ENCODE assay signal across 25 cellular contexts in the genomic region with DNA sequence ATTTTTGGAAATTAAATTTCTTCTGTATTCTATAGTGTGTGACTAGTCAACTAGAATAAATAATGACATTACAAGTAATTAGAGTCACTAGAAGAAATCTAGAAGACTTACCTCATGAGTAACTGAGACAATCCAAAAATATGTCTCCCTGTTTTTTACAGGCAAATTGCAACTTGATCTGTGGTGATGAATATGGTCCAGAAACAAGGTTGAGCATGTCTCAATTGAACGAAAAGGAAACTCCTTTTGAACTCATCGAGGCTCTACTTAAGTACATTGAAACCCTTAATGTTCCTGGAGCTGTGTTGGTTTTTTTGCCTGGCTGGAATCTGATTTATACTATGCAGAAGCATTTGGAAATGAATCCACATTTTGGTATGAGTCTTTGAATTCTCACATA. TPM values are rescaled to one million over a fixed set of nuclear protein-coding genes. Genes with fewer than 3 reads are reported as not detected.
DNase-seq lines count a peak whose midpoint lies in the region; ATAC-seq lines count a peak whose summit lies in the region.
"Had no signal": no experiment of that assay in that cellular context is flagged by ENCODE, and none has a peak within 500 bp of the region (broad histone marks: within the 10 kb centered on the region; RNA-seq: fewer than 3 reads in every experiment).

No MANE protein-coding gene starts in this region.

- no peak for ATAC-seq in activated naive CD8-positive, alpha-beta T cell treated with anti-CD3 and anti-CD28 coated beads, Interleukin-2, amount 50 U/mL, for 24 hours
- ATAC-seq: GM23338 had no signal

- H3K4me1 ChIP-seq in HAP-1, result no peaks in the 10 kb centered on the region

- H3K36me3 Mint-ChIP-seq in activated CD4-positive, alpha-beta T cell treated with anti-CD3 and anti-CD28 coated beads, Interleukin-2, amount 10 ng/mL, durations not matched to agents 24 days and 14 days (ENCODE audit: low read depth), result peaks cover 87% of the 10 kb centered on the region
- H3K36me3 Mint-ChIP-seq in activated naive CD8-positive, alpha-beta T cell, result peaks cover 16% of the 10 kb centered on the region
- H3K36me3 Mint-ChIP-seq in activated naive CD8-positive, alpha-beta T cell treated with anti-CD3 and anti-CD28 coated beads, Interleukin-2, amount 50 U/mL, for 24 hours (ENCODE audit: low read depth), result peaks cover 96% of the 10 kb centered on the region

- in situ Hi-C loops in HAP-1 (cut with MboI; ENCODE audit: low sequenced_read_pairs), result no loop called here

- peaks cover 17% of the 10 kb centered on the region for H3K4me1 Mint-ChIP-seq in activated CD4-positive, alpha-beta T cell treated with anti-CD3 and anti-CD28 coated beads, Interleukin-2, amount 10 ng/mL, durations not matched to agents 24 days and 14 days
- H3K4me1 Mint-ChIP-seq in activated naive CD8-positive, alpha-beta T cell (ENCODE audit: low read depth), result peaks cover 13% of the 10 kb centered on the region
- H3K4me1 Mint-ChIP-seq in activated naive CD8-positive, alpha-beta T cell treated with anti-CD3 and anti-CD28 coated beads, Interleukin-2, amount 50 U/mL, for 24 hours, result peaks cover 21% of the 10 kb centered on the region
- H3K4me1 Mint-ChIP-seq: GM23338 had no signal

- H3K9me3 Mint-ChIP-seq in activated CD4-positive, alpha-beta T cell treated with anti-CD3 and anti-CD28 coated beads, Interleukin-2, amount 10 ng/mL, durations not matched to agents 24 days and 14 days, result no peaks in the 10 kb centered on the region
- H3K9me3 Mint-ChIP-seq in activated naive CD8-positive, alpha-beta T cell (ENCODE audit: low read depth), result no peaks in the 10 kb centered on the region
- H3K9me3 Mint-ChIP-seq in activated naive CD8-positive, alpha-beta T cell treated with anti-CD3 and anti-CD28 coated beads, Interleukin-2, amount 50 U/mL, for 24 hours, result no peaks in the 10 kb centered on the region
- H3K9me3 Mint-ChIP-seq: CD8-positive, alpha-beta memory T cell; GM23338 had no signal

- intact Hi-C loops in activated CD4-positive, alpha-beta T cell treated with anti-CD3 and anti-CD28 coated beads, Interleukin-2, amount 10 ng/mL, durations not matched to agents 24 days and 14 days (cut with micrococcal nuclease), result loop anchor here (2.0 kb wide), 1 partner anchor 13 kb away; no protein-coding TSS in a partner anchor

- H3K27ac Mint-ChIP-seq in activated CD4-positive, alpha-beta T cell treated with anti-CD3 and anti-CD28 coated beads, Interleukin-2, amount 10 ng/mL, durations not matched to agents 24 days and 14 days, result peak overlapping the region; percentile 27
- peak overlapping the region; percentile 58 for H3K27ac Mint-ChIP-seq in activated naive CD8-positive, alpha-beta T cell
- no peak overlapping the region for H3K27ac Mint-ChIP-seq in activated naive CD8-positive, alpha-beta T cell treated with anti-CD3 and anti-CD28 coated beads, Interleukin-2, amount 50 U/mL, for 24 hours
- H3K27ac Mint-ChIP-seq: GM23338 had no signal

- DNase-seq in activated CD4-positive, alpha-beta T cell treated with anti-CD3 and anti-CD28 coated beads, Interleukin-2, amount 10 ng/mL, durations not matched to agents 24 days and 14 days, result no peak
- no peak for DNase-seq in activated CD4-positive, alpha-beta T cell treated with anti-CD3 and anti-CD28 coated beads, Interleukin-2, amount 50 U/mL, for 4 hours
- no peak for DNase-seq in activated naive CD8-positive, alpha-beta T cell treated with anti-CD3 and anti-CD28 coated beads, Interleukin-2, amount 50 U/mL, for 24 hours
- DNase-seq in epithelial cell of prostate (ENCODE audit: low read depth, low spot score) (peak; percentile 12), HAP-1 (ENCODE audit: low spot score in 2 of 2) (no peak), superior temporal gyrus (ENCODE audit: extremely low spot score) (no peak)
- DNase-seq: 8988T; AML-193; C1 segment of cervical spinal cord; Calu3; CD8-positive, alpha-beta memory T cell; DMS53; GDM1; HCEC 1CT; IMR-90; NCI-H1105; NCI-H2029 treated with DMSO at 0.1 percent for 48 hours; NCI-H2171; NCI-H345; NCI-H524; NCI-H774; NK-92 treated with Interleukin-12 subunit alpha and Interleukin-12 subunit beta, amount 100 ng/mL, for 24 hours; SIG-M5 had no signal

- no peaks in the 10 kb centered on the region for H3K9me3 ChIP-seq in HAP-1

- H3K27ac ChIP-seq in epithelial cell of prostate, result peak overlapping the region; percentile 9

- H3K4me3 ChIP-seq in HAP-1, result no peak overlapping the region
- H3K4me3 ChIP-seq: GM23338 had no signal

- H3K4me3 Mint-ChIP-seq in activated CD4-positive, alpha-beta T cell treated with anti-CD3 and anti-CD28 coated beads, Interleukin-2, amount 10 ng/mL, durations not matched to agents 24 days and 14 days, result no peak overlapping the region
- no peak overlapping the region for H3K4me3 Mint-ChIP-seq in activated naive CD8-positive, alpha-beta T cell
- no peak overlapping the region for H3K4me3 Mint-ChIP-seq in activated naive CD8-positive, alpha-beta T cell treated with anti-CD3 and anti-CD28 coated beads, Interleukin-2, amount 50 U/mL, for 24 hours
- H3K4me3 Mint-ChIP-seq: CD8-positive, alpha-beta memory T cell; GM23338 had no signal

- peaks cover 100% of the 10 kb centered on the region for H3K36me3 ChIP-seq in HAP-1 (replicated peaks)

- no peaks in the 10 kb centered on the region for H3K27me3 ChIP-seq in HAP-1 (ENCODE audit: low read depth)

- no peaks in the 10 kb centered on the region for H3K27me3 Mint-ChIP-seq in activated CD4-positive, alpha-beta T cell treated with anti-CD3 and anti-CD28 coated beads, Interleukin-2, amount 10 ng/mL, durations not matched to agents 24 days and 14 days
- no peaks in the 10 kb centered on the region for H3K27me3 Mint-ChIP-seq in activated naive CD8-positive, alpha-beta T cell
- no peaks in the 10 kb centered on the region for H3K27me3 Mint-ChIP-seq in activated naive CD8-positive, alpha-beta T cell treated with anti-CD3 and anti-CD28 coated beads, Interleukin-2, amount 50 U/mL, for 24 hours
- H3K27me3 Mint-ChIP-seq: CD8-positive, alpha-beta memory T cell had no signal

RNA-seq across cellular contexts. Expression of gene DHX9, which starts 36.7 kb away (rescaled TPM):
- total RNA-seq in activated CD4-positive, alpha-beta T cell treated with anti-CD3 and anti-CD28 coated beads, Interleukin-2, amount 10 ng/mL, durations not matched to agents 24 days and 14 days, result 344 and 355 TPM in 2 replicates
